In the genomic region with DNA sequence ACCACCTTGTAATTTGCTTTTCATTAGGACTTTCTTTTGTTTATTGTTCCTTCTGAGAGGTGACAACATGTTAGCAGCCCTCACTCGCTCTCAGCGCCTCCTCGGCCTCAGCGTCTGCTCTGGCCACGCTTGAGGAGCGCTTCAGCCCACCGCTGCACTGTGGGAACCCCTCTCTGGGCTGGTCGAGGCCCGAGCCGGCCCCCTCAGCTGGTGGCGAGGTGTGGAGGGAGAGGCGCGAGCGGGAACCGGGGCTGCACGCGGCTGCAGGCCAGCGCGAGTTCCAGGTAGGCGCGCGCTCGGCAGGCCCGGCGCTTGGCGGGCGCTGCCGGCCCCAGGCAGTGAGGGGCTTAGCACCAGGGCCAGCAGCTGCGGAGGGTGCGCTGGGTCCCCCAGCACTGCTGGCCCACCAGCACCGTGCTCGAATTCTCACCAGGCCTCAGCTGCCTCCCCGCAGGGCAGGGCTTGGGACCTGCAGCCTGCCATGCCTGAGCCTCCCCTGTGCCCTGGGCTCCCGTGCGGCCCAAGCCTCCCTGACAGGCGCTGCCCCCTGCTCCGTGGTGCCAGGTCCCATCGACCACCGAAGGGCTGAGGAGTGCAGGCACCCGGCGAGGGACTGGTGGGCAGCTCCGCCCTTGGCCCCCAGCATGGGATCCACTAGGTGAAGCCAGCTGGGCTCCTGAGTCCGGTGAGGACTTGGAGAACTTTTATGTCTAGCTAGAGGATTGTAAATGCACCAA, we compare ENCODE assay signal across 37 cellular contexts.
"Had no signal": no experiment of that assay in that cellular context is flagged by ENCODE, and none has a peak within 500 bp of the region (broad histone marks: within the 10 kb centered on the region; RNA-seq: fewer than 3 reads in every experiment).

No MANE protein-coding gene starts in this region.

- H3K4me3 ChIP-seq: adrenal gland, ascending aorta, cardiac muscle cell had no signal

- H3K4me1 ChIP-seq: adrenal gland, ascending aorta had no signal

- H3K4me1 Mint-ChIP-seq: activated B cell treated with CpG ODN at 0.5 μM for 24 hours; activated T-helper 17 cell treated with anti-CD3 and anti-CD28 coated beads, Interleukin-2, amount 50 U/mL, for 72 hours; brain; central memory CD8-positive, alpha-beta T cell had no signal

- ATAC-seq: activated naive CD4-positive, alpha-beta T cell treated with anti-CD3 and anti-CD28 coated beads, Interleukin-2, amount 50 U/mL, for 72 hours; activated T-cell treated with anti-CD3 and anti-CD28 coated beads, Interleukin-2, amount 50 U/mL, for 4 hours; activated T-cell treated with anti-CD3 and anti-CD28 coated beads, Interleukin-2, amount 50 U/mL, for 72 hours; activated T-helper 17 cell treated with anti-CD3 and anti-CD28 coated beads, Interleukin-2, amount 50 U/mL, for 72 hours had no signal

- H3K9me3 Mint-ChIP-seq: activated CD4-positive, alpha-beta T cell treated with anti-CD3 and anti-CD28 coated beads, Interleukin-2, amount 10 ng/mL, durations not matched to agents 24 days and 14 days; activated T-cell treated with anti-CD3 and anti-CD28 coated beads, Interleukin-2, amount 50 U/mL, for 4 hours; activated T-cell treated with anti-CD3 and anti-CD28 coated beads, Interleukin-2, amount 50 U/mL, for 72 hours; activated T-helper 17 cell treated with anti-CD3 and anti-CD28 coated beads, Interleukin-2, amount 50 U/mL, for 72 hours; central memory CD8-positive, alpha-beta T cell; T-helper 2 cell treated with Interferon-gamma antibody and Interleukin-4, amounts not matched to agents 5 μg/mL and 100 μg/mL, for 36 hours had no signal

- H3K27me3 ChIP-seq: adrenal gland, ascending aorta, cardiac muscle cell had no signal

- H3K9me3 ChIP-seq: adrenal gland, ascending aorta had no signal

- DNase-seq: activated B cell treated with CpG ODN at 0.5 μM for 24 hours; activated CD4-positive, alpha-beta memory T cell treated with anti-CD3 and anti-CD28 coated beads for 36 hours; activated CD4-positive, alpha-beta T cell treated with anti-CD3 and anti-CD28 coated beads for 4 hours; activated CD4-positive, alpha-beta T cell treated with anti-CD3 and anti-CD28 coated beads, Interleukin-2, amount 10 ng/mL, durations not matched to agents 24 days and 14 days; activated CD4-positive, alpha-beta T cell treated with anti-CD3 and anti-CD28 coated beads, Interleukin-2, amount 50 U/mL, for 1 hour; activated CD4-positive, alpha-beta T cell treated with anti-CD3 and anti-CD28 coated beads, Interleukin-2, amount 50 U/mL, for 4 hours; activated CD4-positive, CD25-positive, alpha-beta regulatory T cell treated with anti-CD3 and anti-CD28 coated beads, Interleukin-2, amount 50 U/mL, for 72 hours; activated CD8-positive, alpha-beta memory T cell treated with anti-CD3 and anti-CD28 coated beads, Interleukin-2, amount 50 U/mL, for 4 hours; activated effector memory CD4-positive, alpha-beta T cell treated with anti-CD3 and anti-CD28 coated beads, Interleukin-2, amount 50 U/mL, for 16 hours; activated naive CD4-positive, alpha-beta T cell; activated naive CD4-positive, alpha-beta T cell treated with anti-CD3 and anti-CD28 coated beads for 36 hours; activated naive CD4-positive, alpha-beta T cell treated with anti-CD3 and anti-CD28 coated beads, Interleukin-2, amount 50 U/mL, for 16 hours; activated naive CD8-positive, alpha-beta T cell treated with anti-CD3 and anti-CD28 coated beads for 36 hours; activated T-cell treated with anti-CD3 and anti-CD28 coated beads for 4 hours; activated T-cell treated with anti-CD3 and anti-CD28 coated beads, Interleukin-2, amount 50 U/mL, for 1 hour; activated T-cell treated with anti-CD3 and anti-CD28 coated beads, Interleukin-2, amount 50 U/mL, for 4 hours; activated T-cell treated with anti-CD3 and anti-CD28 coated beads, Interleukin-2, amount 50 U/mL, for 72 hours; adrenal gland; amniotic stem cell; anterior cingulate cortex; caudate nucleus; cerebellar nuclear complex; SW 1271; T-helper 1 cell; T-helper 2 cell; T-helper 9 cell had no signal

- H3K4me3 Mint-ChIP-seq: activated B cell treated with CpG ODN at 0.5 μM for 24 hours; activated CD4-positive, alpha-beta memory T cell treated with anti-CD3 and anti-CD28 coated beads for 36 hours; activated CD4-positive, alpha-beta T cell treated with anti-CD3 and anti-CD28 coated beads, Interleukin-2, amount 10 ng/mL, durations not matched to agents 24 days and 14 days; activated CD8-positive, alpha-beta T cell treated with anti-CD3 and anti-CD28 coated beads for 36 hours; activated naive CD4-positive, alpha-beta T cell treated with anti-CD3 and anti-CD28 coated beads for 36 hours; activated T-cell treated with anti-CD3 and anti-CD28 coated beads, Interleukin-2, amount 50 U/mL, for 4 hours; activated T-helper 1 cell treated with anti-CD3 and anti-CD28 coated beads, Interleukin-12 subunit alpha, Interleukin-12 subunit beta, Interleukin-2, Interleukin-4 antibody, amounts not matched to agents 30 ng/mL and 10 ng/mL and 1 ng/mL, durations not matched to agents 14 hours and 24 hours and 36 hours; activated T-helper 17 cell treated with anti-CD3 and anti-CD28 coated beads, Interleukin-2, amount 50 U/mL, for 72 hours; brain; central memory CD8-positive, alpha-beta T cell; T-helper 1 cell treated with Interleukin-12 subunit alpha and Interleukin-12 subunit beta and Interleukin-4 antibody, amounts not matched to agents 30 μg/mL and 1 μg/mL, for 36 hours; T-helper 2 cell treated with Interferon-gamma antibody and Interleukin-4, amounts not matched to agents 5 μg/mL and 100 μg/mL, for 36 hours had no signal

- H3K27me3 Mint-ChIP-seq: activated CD4-positive, alpha-beta memory T cell treated with anti-CD3 and anti-CD28 coated beads for 36 hours; activated T-helper 17 cell treated with anti-CD3 and anti-CD28 coated beads, Interleukin-2, amount 50 U/mL, for 72 hours had no signal

- H3K36me3 Mint-ChIP-seq: activated CD4-positive, alpha-beta memory T cell treated with anti-CD3 and anti-CD28 coated beads for 36 hours; brain had no signal

- H3K27ac Mint-ChIP-seq: activated B cell treated with CpG ODN at 0.5 μM for 24 hours; activated CD4-positive, alpha-beta memory T cell treated with anti-CD3 and anti-CD28 coated beads for 36 hours; activated CD4-positive, alpha-beta T cell treated with anti-CD3 and anti-CD28 coated beads, Interleukin-2, amount 10 ng/mL, durations not matched to agents 24 days and 14 days; activated CD8-positive, alpha-beta T cell treated with anti-CD3 and anti-CD28 coated beads for 36 hours; activated naive CD4-positive, alpha-beta T cell treated with anti-CD3 and anti-CD28 coated beads for 36 hours; activated naive CD4-positive, alpha-beta T cell treated with anti-CD3 and anti-CD28 coated beads, Interleukin-2, amount 50 U/mL, for 72 hours; activated T-cell treated with anti-CD3 and anti-CD28 coated beads, Interleukin-2, amount 50 U/mL, for 72 hours; activated T-helper 1 cell treated with anti-CD3 and anti-CD28 coated beads, Interleukin-12 subunit alpha, Interleukin-12 subunit beta, Interleukin-2, Interleukin-4 antibody, amounts not matched to agents 30 ng/mL and 10 ng/mL and 1 ng/mL, durations not matched to agents 14 hours and 24 hours and 36 hours; activated T-helper 17 cell treated with anti-CD3 and anti-CD28 coated beads, Interleukin-2, amount 50 U/mL, for 72 hours; brain; T-helper 1 cell treated with Interleukin-12 subunit alpha and Interleukin-12 subunit beta and Interleukin-4 antibody, amounts not matched to agents 30 μg/mL and 1 μg/mL, for 36 hours; T-helper 2 cell treated with Interferon-gamma antibody and Interleukin-4, amounts not matched to agents 5 μg/mL and 100 μg/mL, for 36 hours had no signal

- H3K36me3 ChIP-seq: adrenal gland, ascending aorta, cardiac muscle cell had no signal

- H3K27ac ChIP-seq: adrenal gland, ascending aorta, cardiac muscle cell, VCaP had no signal
